In the genomic region with DNA sequence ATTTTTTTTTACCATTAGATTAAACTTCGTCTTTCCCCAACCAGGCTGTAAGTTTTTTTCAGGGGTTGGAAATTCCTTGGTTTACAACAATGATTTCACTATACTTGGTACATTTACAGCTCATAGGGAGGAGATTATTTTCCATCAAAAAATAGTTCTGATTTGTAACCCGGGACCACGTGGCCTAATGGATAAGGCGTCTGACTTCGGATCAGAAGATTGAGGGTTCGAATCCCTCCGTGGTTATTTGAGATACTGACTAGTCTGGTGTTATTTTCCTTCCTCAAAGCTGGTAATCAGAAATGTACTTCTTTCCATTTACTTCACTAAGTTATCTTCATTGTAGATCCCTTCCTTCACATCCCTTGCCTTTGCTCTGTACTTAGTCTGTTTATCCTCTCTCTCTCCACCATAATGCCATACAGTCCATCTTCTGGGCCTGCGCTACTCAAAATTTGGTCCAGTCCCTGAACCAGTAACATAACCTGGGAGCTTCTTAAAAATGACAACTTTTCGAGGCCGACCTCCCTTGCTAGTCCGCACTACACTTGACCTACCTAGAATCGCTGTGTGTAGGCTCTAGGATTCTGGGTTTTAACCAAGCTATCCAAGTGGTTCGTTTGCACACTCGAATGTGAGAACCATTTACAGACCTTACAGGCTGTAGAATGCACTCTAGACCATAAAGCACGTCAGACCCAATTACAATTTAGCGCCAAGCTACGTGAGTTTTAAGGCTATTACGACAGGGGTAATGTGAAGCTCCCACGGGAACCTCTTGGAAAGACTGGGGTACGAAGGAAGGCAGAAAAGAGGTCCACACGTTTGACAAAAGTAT, we compare ENCODE assay signal across 8 cellular contexts. TPM values are rescaled to one million over a fixed set of nuclear protein-coding genes. Genes with fewer than 3 reads are reported as not detected.
DNase-seq lines count a peak whose midpoint lies in the region; ATAC-seq and TF ChIP-seq lines count a peak whose summit lies in the region.

No MANE protein-coding gene starts in this region.

- 44 to 50% methylated on average over 21 of the region's 21 CpGs for WGBS in sigmoid colon, 2 donors

- H3K27me3 ChIP-seq in MG63 (no peaks in the 10 kb centered on the region), SJCRH30 (no peaks in the 10 kb centered on the region), right atrium auricular region (peaks cover 12 to 14% of the 10 kb centered on the region in 2 donors), sigmoid colon (peaks cover 27 to 82% (median 53%) of the 10 kb centered on the region in 3 donors)

- H3K9me3 ChIP-seq in MG63 (no peaks in the 10 kb centered on the region), SJCRH30 (replicated peaks) (no peaks in the 10 kb centered on the region), right atrium auricular region (no peaks in the 10 kb centered on the region), sigmoid colon (no peaks in the 10 kb centered on the region)

- intact Hi-C loops in sigmoid colon (cut with DNase I): no loop called here

- DNase-seq in AG09319 (ENCODE audit: extremely low read depth, low read depth): peak; percentile 82
- peak; percentile 72 for DNase-seq in MG63
- peak; percentile 72 to 88 for DNase-seq in SJCRH30
- DNase-seq in amniotic epithelial cell (ENCODE audit: low read depth): peak; percentile 90
- no peak for DNase-seq in right atrium auricular region (ENCODE audit: low spot score)
- DNase-seq in sigmoid colon: no peak

- H3K4me1 ChIP-seq in SJCRH30: no peaks in the 10 kb centered on the region; the same call in 1 of the 2 replicates
- H3K4me1 ChIP-seq in right atrium auricular region: peaks cover 0 to 9% of the 10 kb centered on the region in 2 donors
- H3K4me1 ChIP-seq in sigmoid colon: peaks cover 0 to 9% (median 4%) of the 10 kb centered on the region in 4 donors

- H3K36me3 ChIP-seq in MG63: no peaks in the 10 kb centered on the region
- no peaks in the 10 kb centered on the region for H3K36me3 ChIP-seq in SJCRH30
- H3K36me3 ChIP-seq in right atrium auricular region: no peaks in the 10 kb centered on the region
- H3K36me3 ChIP-seq in sigmoid colon: no peaks in the 10 kb centered on the region

- H3K4me3 ChIP-seq in MG63: peak overlapping the region; percentile 59
- peak overlapping the region; percentile 71 for H3K4me3 ChIP-seq in SJCRH30
- peak overlapping the region; percentile 40 to 51 for H3K4me3 ChIP-seq in right atrium auricular region
- H3K4me3 ChIP-seq in sigmoid colon: peak overlapping the region; percentile 17 to 46 (median 42)

- ATAC-seq in GM18907 (IDR thresholded peaks at IDR 0.05; ENCODE audit: unreplicated experiment) (peak; percentile 49), GM18505 (IDR thresholded peaks at IDR 0.05; ENCODE audit: unreplicated experiment) (no peak)

- no peak for TF ChIP-seq EP300 in sigmoid colon (IDR thresholded peaks at IDR 0.05)

- H3K27ac ChIP-seq in SJCRH30 (no peak overlapping the region), right atrium auricular region (peak overlapping the region in 1 of 2 donors; percentile 16), sigmoid colon (no peak overlapping the region)

- TF ChIP-seq CTCF in AG09319 (IDR thresholded peaks at IDR 0.05; ENCODE audit: low read depth, low read length) (no peak), right atrium auricular region (IDR thresholded peaks at IDR 0.05) (no peak), sigmoid colon (IDR thresholded peaks at IDR 0.05) (no peak)

- TF ChIP-seq POLR2A in sigmoid colon (IDR thresholded peaks at IDR 0.05) (no peak), GM18505 (IDR thresholded peaks at IDR 0.05; ENCODE audit: borderline replicate concordance, extremely low read depth, insufficient read depth, insufficient read length) (no peak)

RNA-seq across cellular contexts. Expression of a gene that starts 42.1 kb away (rescaled TPM):
- 0.99 and 2.1 TPM in 2 replicates for total RNA-seq in MG63 (2014; rRNA removed; shearing (Covaris generic); ENCODE audit: low replicate concordance)
- 0.77 and 0.79 TPM in 2 replicates for total RNA-seq in SJCRH30 (2014; rRNA removed; shearing (Covaris generic))
- 10 to 100 TPM in 1 of 2 donors, 1 to 10 TPM in 1; 6.5 to 12.9 TPM for total RNA-seq in right atrium auricular region
- total RNA-seq in sigmoid colon: 10 to 100 TPM in 3 of 4 donors, 1 to 10 TPM in 1; 7.2 to 12.1 (median 11.7) TPM
- polyA plus RNA-seq in sigmoid colon: 10 to 100 TPM; 14.8 to 52.7 (median 15.0) TPM

Comparison
In these comparisons a context has a peak if more than half of its experiments do, and no peak if none do; other contexts are left out.
1. DNase-seq: peak in AG09319 (single experiment), MG63 (single experiment), SJCRH30 (2 of 2) and amniotic epithelial cell (single experiment); none in right atrium auricular region (single experiment) and sigmoid colon (single experiment).
2. Peak in every context shown above with its lines, with median percentiles within 50 percentile points of each other: H3K4me3 ChIP-seq.